11 cellular contexts compared by ENCODE assay signal in genomic region chr14:59337151-59337611, GRCh38.
DNase-seq lines count a peak whose midpoint lies in the region; TF ChIP-seq lines count a peak whose summit lies in the region.
"Had no signal": no experiment of that assay in that cellular context is flagged by ENCODE, and none has a peak within 500 bp of the region (broad histone marks: within the 10 kb centered on the region; RNA-seq: fewer than 3 reads in every experiment).

No MANE protein-coding gene starts in this region.

- H2AFZ ChIP-seq in ACC112 (ENCODE audit: low read length, unreplicated experiment): no peak overlapping the region

- H3K9me3 ChIP-seq in adipocyte (ENCODE audit: control insufficient read depth, low read length): no peaks in the 10 kb centered on the region
- no peaks in the 10 kb centered on the region for H3K9me3 ChIP-seq in neutrophil

- DNase-seq in adipocyte (ENCODE audit: low read depth): peak; percentile 57
- DNase-seq in fibroblast of villous mesenchyme (ENCODE audit: low read depth): peak; percentile 72
- DNase-seq in NCI-H510A treated with DMSO at 0.1 percent for 48 hours (lab: John Stamatoyannopoulos, UW): no peak
- no peak for DNase-seq in stimulated activated CD4-positive, alpha-beta T cell treated with anti-CD3 and anti-CD28 coated beads, Interleukin-2, amount 100 ng/mL, for 48 hours
- DNase-seq in cortex of kidney (lab: John Stamatoyannopoulos, UW): no peak
- DNase-seq in RPMI8226: no peak
- DNase-seq: ACHN; NCI-H748 treated with DMSO at 0.1 percent for 48 hours; stimulated activated naive CD8-positive, alpha-beta T cell treated with anti-CD3 and anti-CD28 coated beads, Interleukin-15, Interleukin-2, amounts not matched to agents 100 U/mL and 50 U/mL, for 24 hours had no signal

- peak overlapping the region; percentile 74 for H3K9ac ChIP-seq in adipocyte (ENCODE audit: low read length)

- H3K36me3 ChIP-seq in ACC112 (ENCODE audit: insufficient read depth, low read length) (peaks cover 20% of the 10 kb centered on the region), adipocyte (ENCODE audit: control insufficient read depth, insufficient read depth, low read length, severe bottlenecking) (peaks cover 15% of the 10 kb centered on the region), neutrophil (no peaks in the 10 kb centered on the region)

- H3K4me1 ChIP-seq in ACC112 (ENCODE audit: control insufficient read depth, insufficient read depth, low read length, unreplicated experiment) (peaks cover 48% of the 10 kb centered on the region), adipocyte (ENCODE audit: control insufficient read depth, insufficient read depth, low read length) (peaks cover 48% of the 10 kb centered on the region), neutrophil (ENCODE audit: control insufficient read depth in 1 of 2, insufficient read depth in 1 of 2, low read depth in 1 of 2, low read length in 1 of 2) (peaks cover 36 to 37% of the 10 kb centered on the region in 2 experiments)

- peaks cover 3% of the 10 kb centered on the region for H3K79me2 ChIP-seq in ACC112 (ENCODE audit: control insufficient read depth, insufficient read depth, low read length, unreplicated experiment)

- H3K4me3 ChIP-seq in ACC112 (ENCODE audit: low read depth, low read length) (no peak overlapping the region), adipocyte (ENCODE audit: low read length) (peak overlapping the region; percentile 63), fibroblast of villous mesenchyme (ENCODE audit: low read depth, low read length) (no peak overlapping the region), neutrophil (ENCODE audit: low read depth in 1 of 2, low read length in 1 of 2) (no peak overlapping the region)

- H3K27ac ChIP-seq in ACC112 (ENCODE audit: low read depth, low read length) (peak overlapping the region; percentile 52), neutrophil (peak overlapping the region; percentile 56)

- TF ChIP-seq CTCF in fibroblast of villous mesenchyme (IDR thresholded peaks at IDR 0.05; ENCODE audit: insufficient read depth, low read depth, low read length) (no peak), neutrophil (IDR thresholded peaks at IDR 0.05) (no peak)

- H3K27me3 ChIP-seq in ACC112 (ENCODE audit: insufficient read depth, low read length) (no peaks in the 10 kb centered on the region), adipocyte (replicated peaks; ENCODE audit: control insufficient read depth, insufficient read depth, low read length) (no peaks in the 10 kb centered on the region), neutrophil (no peaks in the 10 kb centered on the region)

Comparison
In these comparisons a context has a peak if more than half of its experiments do, and no peak if none do; other contexts are left out.
1. DNase-seq: peak in adipocyte (single experiment) and fibroblast of villous mesenchyme (single experiment); none in NCI-H510A treated with DMSO at 0.1 percent for 48 hours (single experiment), stimulated activated CD4-positive, alpha-beta T cell treated with anti-CD3 and anti-CD28 coated beads, Interleukin-2, amount 100 ng/mL, for 48 hours (0 of 2), cortex of kidney (single experiment) and RPMI8226 (single experiment).